Comparison of ENCODE assay signal across 21 cellular contexts in genomic region chr12:109753959-109754358, GRCh38.
"Had no signal": no experiment of that assay in that cellular context is flagged by ENCODE, and none has a peak within 500 bp of the region (broad histone marks: within the 10 kb centered on the region; RNA-seq: fewer than 3 reads in every experiment).

No MANE protein-coding gene starts in this region.

- H3K9ac ChIP-seq: neural progenitor cell had no signal

- H3K27ac ChIP-seq: lower lobe of right lung, neural progenitor cell, upper lobe of right lung had no signal

- H3K27me3 ChIP-seq: neural progenitor cell, upper lobe of right lung had no signal

- H3K4me3 ChIP-seq: lower lobe of right lung, neural progenitor cell, upper lobe of right lung had no signal

- H3K36me3 Mint-ChIP-seq: activated naive CD8-positive, alpha-beta T cell treated with anti-CD3 and anti-CD28 coated beads, Interleukin-2, amount 10 ng/mL, durations not matched to agents 7 days and 5 days had no signal

- DNase-seq: activated CD4-positive, alpha-beta T cell treated with anti-CD3 and anti-CD28 coated beads for 1 hour; activated CD4-positive, alpha-beta T cell treated with anti-CD3 and anti-CD28 coated beads, Interleukin-2, amount 50 U/mL, for 1 hour; activated CD8-positive, alpha-beta T cell treated with anti-CD3 and anti-CD28 coated beads, Interleukin-2, amount 10 ng/mL, durations not matched to agents 7 days and 5 days; activated naive CD4-positive, alpha-beta T cell treated with Interleukin-2 at 50 U/mL for 16 hours; activated naive CD8-positive, alpha-beta T cell treated with anti-CD3 and anti-CD28 coated beads, Interleukin-2, amount 10 ng/mL, durations not matched to agents 7 days and 5 days; amygdala; dermis blood vessel endothelial cell; effector CD8-positive, alpha-beta T cell; foreskin melanocyte; hypothalamus; left cardiac atrium; naive thymus-derived CD4-positive, alpha-beta T cell; retina; stimulated activated CD4-positive, alpha-beta T cell treated with anti-CD3 and anti-CD28 coated beads, Interleukin-4, amount 100 ng/mL, for 24 hours; stimulated activated naive CD4-positive, alpha-beta T cell treated with Interleukin-2 at 50 U/mL for 16 hours; T-helper 2 cell had no signal

- H3K27ac Mint-ChIP-seq: activated CD8-positive, alpha-beta T cell treated with anti-CD3 and anti-CD28 coated beads, Interleukin-2, amount 10 ng/mL, durations not matched to agents 7 days and 5 days; activated naive CD8-positive, alpha-beta T cell treated with anti-CD3 and anti-CD28 coated beads, Interleukin-2, amount 10 ng/mL, durations not matched to agents 7 days and 5 days; activated T-helper 1 cell treated with anti-CD3 and anti-CD28 coated beads, Interleukin-12 subunit alpha, Interleukin-12 subunit beta, Interleukin-2, Interleukin-4 antibody, amounts not matched to agents 30 ng/mL and 10 ng/mL and 1 ng/mL, durations not matched to agents 14 hours and 24 hours and 36 hours; neural progenitor cell had no signal

- ATAC-seq: activated CD8-positive, alpha-beta T cell treated with anti-CD3 and anti-CD28 coated beads, Interleukin-2, amount 10 ng/mL, durations not matched to agents 7 days and 5 days; esophagus mucosa; left cardiac atrium; naive thymus-derived CD4-positive, alpha-beta T cell; upper lobe of right lung had no signal

- H3K4me3 Mint-ChIP-seq: activated CD8-positive, alpha-beta T cell treated with anti-CD3 and anti-CD28 coated beads, Interleukin-2, amount 10 ng/mL, durations not matched to agents 7 days and 5 days; activated naive CD8-positive, alpha-beta T cell treated with anti-CD3 and anti-CD28 coated beads, Interleukin-2, amount 10 ng/mL, durations not matched to agents 7 days and 5 days; activated T-helper 1 cell treated with anti-CD3 and anti-CD28 coated beads, Interleukin-12 subunit alpha, Interleukin-12 subunit beta, Interleukin-2, Interleukin-4 antibody, amounts not matched to agents 30 ng/mL and 10 ng/mL and 1 ng/mL, durations not matched to agents 14 hours and 24 hours and 36 hours; naive thymus-derived CD4-positive, alpha-beta T cell had no signal

- H3K4me1 Mint-ChIP-seq: activated naive CD8-positive, alpha-beta T cell treated with anti-CD3 and anti-CD28 coated beads, Interleukin-2, amount 10 ng/mL, durations not matched to agents 7 days and 5 days; naive thymus-derived CD4-positive, alpha-beta T cell had no signal

- H3K36me3 ChIP-seq: lower lobe of right lung, neural progenitor cell, upper lobe of right lung had no signal

- H3K4me1 ChIP-seq: lower lobe of right lung, upper lobe of right lung had no signal
